26 cellular contexts compared by ENCODE assay signal in the genomic region with DNA sequence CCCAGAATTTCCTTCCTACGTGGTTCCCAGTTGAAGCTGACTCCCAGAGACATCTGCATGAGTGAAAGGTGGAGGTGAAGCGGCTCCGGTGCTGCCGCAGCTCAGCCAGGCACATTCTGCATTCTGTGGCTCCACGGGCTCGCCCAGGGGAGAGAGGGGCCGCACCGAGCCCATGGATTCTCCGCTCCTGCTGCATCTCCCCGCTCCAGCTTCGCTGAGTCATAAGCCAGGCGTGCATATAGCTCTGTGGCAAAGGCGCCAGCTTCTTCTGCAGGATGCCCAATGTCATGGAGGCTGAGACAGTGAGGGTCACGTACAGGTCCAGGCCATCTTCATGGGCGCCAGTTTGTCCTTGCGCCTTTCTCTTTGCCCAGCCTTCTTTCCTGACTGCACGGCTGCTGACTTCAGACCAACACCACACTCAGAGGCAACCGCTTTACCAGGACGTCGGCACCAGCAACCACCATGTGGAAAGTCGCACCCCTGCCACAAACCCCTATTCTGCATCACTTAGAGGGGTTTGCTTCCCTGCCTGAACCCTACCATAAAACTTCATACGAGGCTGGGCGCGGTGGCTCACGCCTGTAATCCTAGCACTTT.
"Had no signal": no experiment of that assay in that cellular context is flagged by ENCODE, and none has a peak within 500 bp of the region (broad histone marks: within the 10 kb centered on the region; RNA-seq: fewer than 3 reads in every experiment).

No MANE protein-coding gene starts in this region.

- H3K9me3 ChIP-seq: thoracic aorta, uterus had no signal

- H3K4me1 ChIP-seq: breast epithelium, esophagus muscularis mucosa, foreskin keratinocyte, heart left ventricle, lower lobe of right lung, uterus had no signal

- H3K4me3 ChIP-seq: breast epithelium, esophagus muscularis mucosa, heart left ventricle, lower lobe of right lung, smooth muscle cell, thoracic aorta, uterus had no signal

- H3K27ac ChIP-seq: breast epithelium, esophagus muscularis mucosa, foreskin keratinocyte, heart left ventricle, lower lobe of right lung, thoracic aorta, uterus, WERI-Rb-1 had no signal

- H3K27me3 ChIP-seq: breast epithelium, esophagus muscularis mucosa, heart left ventricle, uterus had no signal

- ATAC-seq: activated naive CD4-positive, alpha-beta T cell treated with anti-CD3 and anti-CD28 coated beads, Interleukin-2, amount 50 U/mL, for 72 hours; activated T-cell treated with anti-CD3 and anti-CD28 coated beads, Interleukin-2, amount 50 U/mL, for 72 hours; foreskin keratinocyte; heart left ventricle; left lobe of liver; lower lobe of right lung; natural killer cell treated with Interleukin-12 subunit alpha and Interleukin-12 subunit beta and Interleukin-15 and Interleukin-18, amount 100 ng/mL, for 72 hours; stimulated activated naive CD8-positive, alpha-beta T cell treated with anti-CD3 and anti-CD28 coated beads, Interleukin-15, Interleukin-2, amounts not matched to agents 100 U/mL and 50 U/mL, for 24 hours; T-helper 17 cell had no signal

- DNase-seq: activated CD4-positive, alpha-beta memory T cell treated with anti-CD3 and anti-CD28 coated beads for 36 hours; activated CD4-positive, alpha-beta T cell treated with anti-CD3 and anti-CD28 coated beads, Interleukin-2, amount 10 ng/mL, durations not matched to agents 24 days and 14 days; activated CD4-positive, CD25-positive, alpha-beta regulatory T cell treated with anti-CD3 and anti-CD28 coated beads, Interleukin-2, amount 50 U/mL, for 72 hours; activated naive CD4-positive, alpha-beta T cell; activated T-cell treated with anti-CD3 and anti-CD28 coated beads for 4 hours; activated T-cell treated with anti-CD3 and anti-CD28 coated beads, Interleukin-2, amount 50 U/mL, for 72 hours; foreskin keratinocyte; hypothalamus; kidney glomerular epithelial cell; lower lobe of right lung; mesenchymal stem cell; stimulated activated CD4-positive, alpha-beta T cell treated with anti-CD3 and anti-CD28 coated beads, Interleukin-1b, Interleukin-23, amount 100 ng/mL, for 48 hours; stimulated activated naive CD8-positive, alpha-beta T cell treated with anti-CD3 and anti-CD28 coated beads, Interleukin-15, Interleukin-2, amounts not matched to agents 100 U/mL and 50 U/mL, for 24 hours; T-helper 17 cell; T1000; trophoblast cell; uterus; WERI-Rb-1 had no signal

- H3K36me3 ChIP-seq: breast epithelium, esophagus muscularis mucosa, heart left ventricle, lower lobe of right lung, thoracic aorta, uterus, WERI-Rb-1 had no signal

- H3K4me2 ChIP-seq: smooth muscle cell had no signal
